ENCODE assay signal across 15 cellular contexts in the genomic region with DNA sequence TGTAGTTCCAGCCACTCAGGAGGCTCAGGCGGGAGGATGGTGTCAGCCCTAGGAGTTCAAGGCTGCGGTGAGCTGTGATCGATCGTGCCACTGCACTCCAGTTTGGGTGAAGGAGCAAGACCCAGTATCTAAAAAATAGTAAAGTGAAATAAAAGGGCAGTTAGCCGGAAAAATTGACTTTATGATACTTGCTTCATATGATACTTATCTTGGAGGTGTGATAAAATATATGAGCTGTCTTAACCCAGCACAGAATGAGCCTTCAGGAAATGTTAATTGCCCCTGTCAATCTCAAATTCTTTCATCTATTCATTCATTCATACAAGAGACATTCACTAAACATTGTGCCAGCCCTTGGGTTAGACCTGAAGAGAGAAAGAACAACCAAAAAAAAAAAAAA.
A peak's percentile ranks its signal among the peaks of the same experiment; 100 is the strongest.
DNase-seq lines count a peak whose midpoint lies in the region; ATAC-seq and TF ChIP-seq lines count a peak whose summit lies in the region.
"Had no signal": no experiment of that assay in that cellular context is flagged by ENCODE, and none has a peak within 500 bp of the region (broad histone marks: within the 10 kb centered on the region; RNA-seq: fewer than 3 reads in every experiment).

No MANE protein-coding gene starts in this region.

- POLR2A ChIA-PET in Caco-2 (lab: Charles Lee) = no interaction called here
- POLR2A ChIA-PET in CD8-positive, alpha-beta memory T cell (lab: Charles Lee) = no interaction called here

- H3K27me3 ChIP-seq in Caco-2 (replicated peaks; ENCODE audit: control insufficient read depth, insufficient read depth, low read length) = no peaks in the 10 kb centered on the region
- H3K27me3 ChIP-seq in SJCRH30 = no peaks in the 10 kb centered on the region
- H3K27me3 ChIP-seq in esophagus muscularis mucosa = no peaks in the 10 kb centered on the region
- no peaks in the 10 kb centered on the region for H3K27me3 ChIP-seq in neural progenitor cell
- H3K27me3 ChIP-seq in CD8-positive, alpha-beta memory T cell (ENCODE audit: insufficient read depth, low read length, poor library complexity, severe bottlenecking) = no peaks in the 10 kb centered on the region

- peaks cover 26% of the 10 kb centered on the region for H3K4me1 Mint-ChIP-seq in Caco-2 (ENCODE audit: low read depth, unreplicated experiment)
- H3K4me1 Mint-ChIP-seq in neural progenitor cell = peaks cover 49% of the 10 kb centered on the region
- H3K4me1 Mint-ChIP-seq in CD8-positive, alpha-beta memory T cell = no peaks in the 10 kb centered on the region

- no peaks in the 10 kb centered on the region for H3F3A ChIP-seq in neural progenitor cell (ENCODE audit: low read depth)

- H3K9me3 ChIP-seq in Caco-2 (peaks cover 4% of the 10 kb centered on the region; the same call in 1 of the 2 replicates), SJCRH30 (replicated peaks) (peaks cover 7% of the 10 kb centered on the region), esophagus muscularis mucosa (no peaks in the 10 kb centered on the region), neural progenitor cell (ENCODE audit: low read depth) (no peaks in the 10 kb centered on the region)
- no peaks in the 10 kb centered on the region for H3K9me3 ChIP-seq in CD8-positive, alpha-beta memory T cell (ENCODE audit: low read length)

- H3K4me3 ChIP-seq in Caco-2 (ENCODE audit: low read depth, low read length) = no peak overlapping the region
- H3K4me3 ChIP-seq in SJCRH30 = no peak overlapping the region
- no peak overlapping the region for H3K4me3 ChIP-seq in esophagus muscularis mucosa
- no peak overlapping the region for H3K4me3 ChIP-seq in neural progenitor cell
- no peak overlapping the region for H3K4me3 ChIP-seq in CD8-positive, alpha-beta memory T cell (ENCODE audit: low read length)
- H3K4me3 ChIP-seq: GM23338 had no signal

- peaks cover 18% of the 10 kb centered on the region for H3K9me3 Mint-ChIP-seq in Caco-2 (ENCODE audit: unreplicated experiment)
- H3K9me3 Mint-ChIP-seq in neural progenitor cell = no peaks in the 10 kb centered on the region
- H3K9me3 Mint-ChIP-seq in CD8-positive, alpha-beta memory T cell = peaks cover 0 to 7% (median 6%) of the 10 kb centered on the region in 5 donors
- H3K9me3 Mint-ChIP-seq: GM23338 had no signal

- ATAC-seq in GM21526 (IDR thresholded peaks at IDR 0.05; ENCODE audit: low FRiP score, unreplicated experiment) (no peak), HG03159 (IDR thresholded peaks at IDR 0.05; ENCODE audit: unreplicated experiment) (no peak)

- no peak overlapping the region for H3K9ac ChIP-seq in neural progenitor cell

- no peaks in the 10 kb centered on the region for H3K27me3 Mint-ChIP-seq in Caco-2 (ENCODE audit: insufficient read depth, unreplicated experiment)
- peaks cover 2% of the 10 kb centered on the region for H3K27me3 Mint-ChIP-seq in neural progenitor cell (ENCODE audit: insufficient read depth, low read depth)
- peaks cover 3 to 4% of the 10 kb centered on the region in 2 donors for H3K27me3 Mint-ChIP-seq in CD8-positive, alpha-beta memory T cell

- H3K4me3 Mint-ChIP-seq in Caco-2 (ENCODE audit: unreplicated experiment) (no peak overlapping the region), neural progenitor cell (no peak overlapping the region)
- no peak overlapping the region for H3K4me3 Mint-ChIP-seq in CD8-positive, alpha-beta memory T cell
- H3K4me3 Mint-ChIP-seq: GM23338 had no signal

- H2AFZ ChIP-seq in neural progenitor cell (replicated peaks) = no peak overlapping the region
- H2AFZ ChIP-seq: GM23338 had no signal

- CTCF ChIA-PET in Caco-2 (lab: Charles Lee) = no interaction called here
- CTCF ChIA-PET in CD8-positive, alpha-beta memory T cell (lab: Charles Lee) = no interaction called here

- DNase-seq in Caco-2 = no peak
- DNase-seq in SJCRH30 = no peak
- no peak for DNase-seq in esophagus muscularis mucosa (ENCODE audit: extremely low spot score)
- no peak for DNase-seq in neural progenitor cell (ENCODE audit: low spot score)
- no peak for DNase-seq in CD8-positive, alpha-beta memory T cell
- no peak for DNase-seq in NCI-H510A (lab: John Stamatoyannopoulos, UW)
- DNase-seq: C1 segment of cervical spinal cord, DMS153, KG1, NCI-H1436, NCI-H2029, NCI-H774 had no signal

- BruUV-seq in Caco-2 (replicated peaks; lab: Mats Ljungman, UMichigan) = no TSS peak

- WGBS in esophagus muscularis mucosa = 75% methylated on average over 5 of the region's 5 CpGs

- H3K36me3 ChIP-seq in Caco-2 (ENCODE audit: control insufficient read depth, insufficient read depth, low read length) (no peaks in the 10 kb centered on the region), SJCRH30 (no peaks in the 10 kb centered on the region), esophagus muscularis mucosa (no peaks in the 10 kb centered on the region), neural progenitor cell (no peaks in the 10 kb centered on the region)
- H3K36me3 ChIP-seq in CD8-positive, alpha-beta memory T cell (ENCODE audit: insufficient read depth, low read length) = no peaks in the 10 kb centered on the region

- H3K27ac ChIP-seq in SJCRH30 = peak overlapping the region; percentile 67
- peak overlapping the region in 3 of 4 donors; percentile 72 to 82 (median 81) for H3K27ac ChIP-seq in esophagus muscularis mucosa (replicated peaks in 1 of 4)
- H3K27ac ChIP-seq in neural progenitor cell = no peak overlapping the region
- H3K27ac ChIP-seq in CD8-positive, alpha-beta memory T cell (ENCODE audit: low read depth, low read length) = no peak overlapping the region

- H3K4me2 ChIP-seq in neural progenitor cell = no peak overlapping the region
- H3K4me2 ChIP-seq: GM23338 had no signal

- TF ChIP-seq POLR2A in esophagus muscularis mucosa (IDR thresholded peaks at IDR 0.05; ENCODE audit: low read depth) = no peak

- no peak for TF ChIP-seq EP300 in esophagus muscularis mucosa (IDR thresholded peaks at IDR 0.05)

- H3K27ac Mint-ChIP-seq in Caco-2 (ENCODE audit: unreplicated experiment) (peak overlapping the region; percentile 78), neural progenitor cell (peak overlapping the region; percentile 5)
- no peak overlapping the region for H3K27ac Mint-ChIP-seq in CD8-positive, alpha-beta memory T cell
- H3K27ac Mint-ChIP-seq: GM23338 had no signal

- TF ChIP-seq CTCF in Caco-2 (IDR thresholded peaks at IDR 0.05; ENCODE audit: insufficient read depth in 1 of 2, low read depth in 1 of 2, low read length in 1 of 2, severe bottlenecking in 1 of 2, unreplicated experiment in 1 of 2) (no peak), esophagus muscularis mucosa (IDR thresholded peaks at IDR 0.05) (no peak), neural progenitor cell (IDR thresholded peaks at IDR 0.05) (no peak)

- H3K79me2 ChIP-seq in neural progenitor cell (ENCODE audit: low read depth) = no peaks in the 10 kb centered on the region

- intact Hi-C loops in Caco-2 (cut with micrococcal nuclease; ENCODE audit: unreplicated experiment) = no loop called here
- intact Hi-C loops in esophagus muscularis mucosa (cut with DNase I) = no loop called here

- H3K36me3 Mint-ChIP-seq in Caco-2 (ENCODE audit: insufficient read depth, unreplicated experiment) = peaks cover 6% of the 10 kb centered on the region
- no peaks in the 10 kb centered on the region for H3K36me3 Mint-ChIP-seq in neural progenitor cell
- no peaks in the 10 kb centered on the region for H3K36me3 Mint-ChIP-seq in CD8-positive, alpha-beta memory T cell

- H3K4me1 ChIP-seq in Caco-2 = peaks cover 65% of the 10 kb centered on the region
- H3K4me1 ChIP-seq in SJCRH30 = peaks cover 52% of the 10 kb centered on the region
- H3K4me1 ChIP-seq in esophagus muscularis mucosa = peaks cover 30 to 75% (median 64%) of the 10 kb centered on the region in 4 donors
- peaks cover 10% of the 10 kb centered on the region for H3K4me1 ChIP-seq in neural progenitor cell
- no peaks in the 10 kb centered on the region for H3K4me1 ChIP-seq in CD8-positive, alpha-beta memory T cell (ENCODE audit: insufficient read depth, low read length)

- no peaks in the 10 kb centered on the region for H4K20me1 ChIP-seq in neural progenitor cell (ENCODE audit: low read depth)

Comparison
In these comparisons a context has a peak if more than half of its experiments do, and no peak if none do; other contexts are left out.
1. H3K27ac Mint-ChIP-seq: peak in Caco-2 (single experiment) and neural progenitor cell (single experiment); none in CD8-positive, alpha-beta memory T cell (0 of 8).
2. H3K27ac ChIP-seq: peak in SJCRH30 (single experiment) and esophagus muscularis mucosa (3 of 4); none in neural progenitor cell (single experiment) and CD8-positive, alpha-beta memory T cell (single experiment).